Comparison of ENCODE assay signal across 8 cellular contexts in the genomic region with DNA sequence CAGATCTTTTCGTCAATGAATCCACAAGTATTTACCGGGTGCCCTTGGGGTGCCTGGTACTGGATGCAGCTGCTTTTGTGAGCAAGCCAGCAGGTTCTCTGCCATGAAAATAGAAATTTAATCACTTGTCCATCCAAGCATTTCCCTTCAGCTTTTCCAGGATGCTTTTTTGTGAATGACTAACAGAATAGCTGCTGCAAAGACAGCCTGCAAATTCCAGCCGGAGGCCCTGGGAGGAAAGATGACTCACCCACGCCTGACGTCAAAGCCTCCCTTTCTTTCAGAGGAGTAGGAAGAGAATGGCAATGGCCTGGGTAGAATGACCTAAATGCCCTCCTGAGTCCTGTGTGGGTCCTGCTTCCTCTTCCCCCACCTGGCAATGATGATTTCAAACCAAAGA.
DNase-seq lines count a peak whose midpoint lies in the region; ATAC-seq, FAIRE-seq and TF ChIP-seq lines count a peak whose summit lies in the region.

No MANE protein-coding gene starts in this region.

- no peak overlapping the region for H3K4me3 ChIP-seq in bronchial epithelial cell (ENCODE audit: low read depth, low read length)

- no peak for FAIRE-seq in bronchial epithelial cell (lab: Jason Lieb, UNC)

- DNase-seq in AG09319 (ENCODE audit: extremely low read depth, low read depth): peak; percentile 76
- DNase-seq in M059J (ENCODE audit: low read depth): peak; percentile 97
- peak; percentile 95 for DNase-seq in bronchial epithelial cell (ENCODE audit: low read depth)
- peak; percentile 75 for DNase-seq in inferior parietal cortex (ENCODE audit: extremely low spot score)
- peak; percentile 91 for DNase-seq in smooth muscle cell of the brain vasculature (ENCODE audit: low read depth, low spot score)
- no peak for DNase-seq in NCI-H524 treated with DMSO at 0.1 percent for 48 hours (lab: John Stamatoyannopoulos, UW)
- no peak for DNase-seq in activated CD4-positive, alpha-beta T cell treated with anti-CD3 and anti-CD28 coated beads for 4 hours

- TF ChIP-seq CTCF in AG09319 (IDR thresholded peaks at IDR 0.05; ENCODE audit: low read depth, low read length): no peak
- no peak for TF ChIP-seq CTCF in bronchial epithelial cell (IDR thresholded peaks at IDR 0.05; ENCODE audit: insufficient read depth, low read length, severe bottlenecking)

- H3K36me3 ChIP-seq in bronchial epithelial cell (ENCODE audit: control insufficient read depth, insufficient read depth, low read length): no peaks in the 10 kb centered on the region

- ATAC-seq in HG02870 (IDR thresholded peaks at IDR 0.05; ENCODE audit: unreplicated experiment): no peak

- no peaks in the 10 kb centered on the region for H3K27me3 ChIP-seq in bronchial epithelial cell (ENCODE audit: control insufficient read depth, insufficient read depth, low read length)

Comparison
In these comparisons a context has a peak if more than half of its experiments do, and no peak if none do; other contexts are left out.
1. DNase-seq: peak in AG09319 (single experiment), M059J (single experiment), bronchial epithelial cell (single experiment), inferior parietal cortex (single experiment) and smooth muscle cell of the brain vasculature (single experiment); none in NCI-H524 treated with DMSO at 0.1 percent for 48 hours (single experiment) and activated CD4-positive, alpha-beta T cell treated with anti-CD3 and anti-CD28 coated beads for 4 hours (0 of 2).